ENCODE assay signal across 20 cellular contexts in the genomic region with DNA sequence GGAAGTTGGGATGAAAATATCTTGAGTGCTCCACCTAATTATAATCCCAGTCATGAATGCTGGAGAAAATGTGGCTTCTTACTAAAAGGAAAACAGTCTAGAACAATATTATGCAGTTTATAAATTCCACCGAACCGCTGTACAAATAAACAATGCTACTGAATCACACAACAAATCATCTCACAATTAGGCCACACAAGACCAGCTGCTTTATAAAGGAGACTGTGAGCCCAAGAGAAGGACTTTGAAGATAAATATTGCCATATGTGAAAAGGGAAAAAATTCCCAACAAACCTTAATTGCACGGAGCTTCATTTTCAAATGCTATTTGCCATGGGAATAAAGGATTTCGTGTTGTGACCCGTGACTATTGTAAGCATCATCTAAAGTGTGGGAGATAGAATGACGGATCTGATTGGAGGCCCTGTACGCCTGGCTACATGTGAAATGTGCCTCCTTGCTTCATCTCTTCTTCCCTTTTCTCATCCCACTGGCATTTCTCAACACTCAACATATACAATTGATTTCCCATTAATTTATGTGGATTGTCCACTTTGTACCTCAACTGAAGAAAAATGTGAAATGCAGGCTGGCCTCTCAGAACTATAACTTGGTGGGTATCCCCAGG.
DNase-seq lines count a peak whose midpoint lies in the region; ATAC-seq and TF ChIP-seq lines count a peak whose summit lies in the region.
"Had no signal": no experiment of that assay in that cellular context is flagged by ENCODE, and none has a peak within 500 bp of the region (broad histone marks: within the 10 kb centered on the region; RNA-seq: fewer than 3 reads in every experiment).

No MANE protein-coding gene starts in this region.

- H3K27ac ChIP-seq in SJCRH30 (peak overlapping the region; percentile 44), suprapubic skin (peak overlapping the region; percentile 39)
- H3K27ac ChIP-seq: upper lobe of right lung had no signal

- peak; percentile 90 for DNase-seq in ELR (ENCODE audit: low read depth)
- peak; percentile 43 to 73 for DNase-seq in SJCRH30
- peak; percentile 88 for DNase-seq in fibroblast of gingiva (ENCODE audit: low read depth)
- DNase-seq in suprapubic skin (ENCODE audit: low spot score in 2 of 2), result no peak
- no peak for DNase-seq in G401 (ENCODE audit: low spot score)
- DNase-seq: activated CD4-positive, alpha-beta T cell treated with anti-CD3 and anti-CD28 coated beads for 48 hours; activated T-cell treated with anti-CD3 and anti-CD28 coated beads, Interleukin-2, amount 50 U/mL, for 1 hour; CD8-positive, alpha-beta memory T cell; effector CD4-positive, alpha-beta T cell; Karpas-422; kidney glomerular epithelial cell; NCI-H1694 treated with DMSO at 0.1 percent for 48 hours; NCI-H748 treated with DMSO at 0.1 percent for 48 hours; Right ventricle myocardium superior; stimulated activated CD4-positive, alpha-beta T cell treated with anti-CD3 and anti-CD28 coated beads, Interleukin-4, amount 100 ng/mL, for 24 hours; T-helper 9 cell; upper lobe of right lung had no signal

- no peak for TF ChIP-seq CTCF in suprapubic skin (IDR thresholded peaks at IDR 0.05)

- H3K4me1 ChIP-seq in SJCRH30, result peaks cover 21% of the 10 kb centered on the region
- peaks cover 16% of the 10 kb centered on the region for H3K4me1 ChIP-seq in suprapubic skin

- in situ Hi-C loops in G401 (cut with HindIII; ENCODE audit: low sequenced_read_pairs), result no loop called here

- ATAC-seq in GM18868 (IDR thresholded peaks at IDR 0.05; ENCODE audit: unreplicated experiment), result no peak
- ATAC-seq in HG02642 (IDR thresholded peaks at IDR 0.05; ENCODE audit: poor library complexity, unreplicated experiment), result no peak
- ATAC-seq: HCT116, upper lobe of right lung had no signal

- H3K36me3 ChIP-seq in SJCRH30 (no peaks in the 10 kb centered on the region), suprapubic skin (no peaks in the 10 kb centered on the region)
- H3K36me3 ChIP-seq: upper lobe of right lung had no signal

- TF ChIP-seq POLR2A in suprapubic skin (IDR thresholded peaks at IDR 0.05), result no peak

- TF ChIP-seq EP300 in suprapubic skin (IDR thresholded peaks at IDR 0.05), result no peak

- peak overlapping the region; percentile 7; the same call in 1 of the 2 replicates for H3K4me3 ChIP-seq in SJCRH30
- no peak overlapping the region for H3K4me3 ChIP-seq in suprapubic skin
- H3K4me3 ChIP-seq: upper lobe of right lung had no signal

- 63% methylated on average over 7 of the region's 7 CpGs for WGBS in suprapubic skin

- H3K27me3 ChIP-seq in SJCRH30 (no peaks in the 10 kb centered on the region), suprapubic skin (no peaks in the 10 kb centered on the region)
- H3K27me3 ChIP-seq: upper lobe of right lung had no signal

- no peaks in the 10 kb centered on the region for H3K9me3 ChIP-seq in SJCRH30 (replicated peaks)
- H3K9me3 ChIP-seq in suprapubic skin, result no peaks in the 10 kb centered on the region
- H3K9me3 ChIP-seq: upper lobe of right lung had no signal

Comparison
In these comparisons a context has a peak if more than half of its experiments do, and no peak if none do; other contexts are left out.
1. DNase-seq: peak in ELR (single experiment), SJCRH30 (2 of 2) and fibroblast of gingiva (single experiment); none in suprapubic skin (0 of 2) and G401 (single experiment).